Comparison of ENCODE assay signal across 1 cellular context in genomic region chr7:158847451-158847866, GRCh38.
TF ChIP-seq lines count a peak whose summit lies in the region.

No MANE protein-coding gene starts in this region.

TF ChIP-seq in IMR-90, 13 proteins besides CTCF, POLR2A, EP300 and RAD21:
- TF ChIP-seq BHLHE40 (IDR thresholded peaks at IDR 0.05; ENCODE audit: low read depth, low read length) = no peak
- no peak for TF ChIP-seq CHD1 (IDR thresholded peaks at IDR 0.05; ENCODE audit: low read depth, low read length)
- TF ChIP-seq RFX5 (IDR thresholded peaks at IDR 0.05; ENCODE audit: low read depth, low read length) = no peak
- TF ChIP-seq NFE2L2 (IDR thresholded peaks at IDR 0.05; ENCODE audit: low read depth, low read length) = no peak
- TF ChIP-seq RCOR1 (IDR thresholded peaks at IDR 0.05; ENCODE audit: insufficient replicate concordance, low read length) = no peak
